ENCODE assay signal across 27 cellular contexts in genomic region chr5:151547364-151547763, GRCh38. TPM values are rescaled to one million over a fixed set of nuclear protein-coding genes. Genes with fewer than 3 reads are reported as not detected.
"Had no signal": no experiment of that assay in that cellular context is flagged by ENCODE, and none has a peak within 500 bp of the region (broad histone marks: within the 10 kb centered on the region; RNA-seq: fewer than 3 reads in every experiment).

No MANE protein-coding gene starts in this region.

- H3K9me3 Mint-ChIP-seq: activated CD8-positive, alpha-beta T cell treated with anti-CD3 and anti-CD28 coated beads for 36 hours; activated naive CD4-positive, alpha-beta T cell treated with anti-CD3 and anti-CD28 coated beads for 36 hours; activated naive CD4-positive, alpha-beta T cell treated with anti-CD3 and anti-CD28 coated beads, Interleukin-2, amount 50 U/mL, for 24 hours; activated naive CD8-positive, alpha-beta T cell treated with anti-CD3 and anti-CD28 coated beads for 36 hours; activated T-cell treated with anti-CD3 and anti-CD28 coated beads, Interleukin-2, amount 50 U/mL, for 4 hours; activated T-helper 2 cell treated with anti-CD3 and anti-CD28 coated beads, Interferon-gamma antibody, Interleukin-2, Interleukin-4, amounts not matched to agents 10 μg/mL and 5 μg/mL and 100 μg/mL, durations not matched to agents 14 hours and 24 hours and 36 hours; brain had no signal

- H3K4me1 Mint-ChIP-seq: activated CD4-positive, alpha-beta T cell treated with anti-CD3 and anti-CD28 coated beads, Interleukin-2, amount 10 ng/mL, durations not matched to agents 7 days and 5 days; activated naive CD4-positive, alpha-beta T cell treated with anti-CD3 and anti-CD28 coated beads, Interleukin-2, amount 50 U/mL, for 24 hours; activated naive CD8-positive, alpha-beta T cell treated with anti-CD3 and anti-CD28 coated beads for 36 hours; brain had no signal

- H3K36me3 Mint-ChIP-seq: activated naive CD4-positive, alpha-beta T cell treated with anti-CD3 and anti-CD28 coated beads, Interleukin-2, amount 50 U/mL, for 24 hours; activated naive CD8-positive, alpha-beta T cell treated with anti-CD3 and anti-CD28 coated beads for 36 hours; brain; WTC11 had no signal

- H3K27ac Mint-ChIP-seq: activated CD4-positive, alpha-beta T cell treated with anti-CD3 and anti-CD28 coated beads, Interleukin-2, amount 10 ng/mL, durations not matched to agents 7 days and 5 days; activated CD8-positive, alpha-beta T cell treated with anti-CD3 and anti-CD28 coated beads for 36 hours; activated naive CD4-positive, alpha-beta T cell treated with anti-CD3 and anti-CD28 coated beads for 36 hours; activated naive CD4-positive, alpha-beta T cell treated with anti-CD3 and anti-CD28 coated beads, Interleukin-2, amount 50 U/mL, for 24 hours; activated naive CD8-positive, alpha-beta T cell treated with anti-CD3 and anti-CD28 coated beads for 36 hours; activated T-helper 2 cell treated with anti-CD3 and anti-CD28 coated beads, Interferon-gamma antibody, Interleukin-2, Interleukin-4, amounts not matched to agents 10 μg/mL and 5 μg/mL and 100 μg/mL, durations not matched to agents 14 hours and 24 hours and 36 hours; brain; WTC11 had no signal

- H3K27me3 Mint-ChIP-seq: activated CD4-positive, alpha-beta T cell treated with anti-CD3 and anti-CD28 coated beads, Interleukin-2, amount 10 ng/mL, durations not matched to agents 7 days and 5 days; activated CD8-positive, alpha-beta T cell treated with anti-CD3 and anti-CD28 coated beads for 36 hours; activated naive CD8-positive, alpha-beta T cell treated with anti-CD3 and anti-CD28 coated beads for 36 hours had no signal

- DNase-seq: activated CD4-positive, alpha-beta T cell treated with anti-CD3 and anti-CD28 coated beads for 4 hours; activated CD4-positive, alpha-beta T cell treated with anti-CD3 and anti-CD28 coated beads, Interleukin-2, amount 10 ng/mL, durations not matched to agents 7 days and 5 days; activated CD4-positive, alpha-beta T cell treated with anti-CD3 and anti-CD28 coated beads, Interleukin-2, amount 50 U/mL, for 48 hours; activated CD4-positive, CD25-positive, alpha-beta regulatory T cell treated with anti-CD3 and anti-CD28 coated beads, Interleukin-2, amount 50 U/mL, for 72 hours; activated CD8-positive, alpha-beta memory T cell treated with anti-CD3 and anti-CD28 coated beads for 24 hours; activated CD8-positive, alpha-beta T cell treated with anti-CD3 and anti-CD28 coated beads for 36 hours; activated effector memory CD4-positive, alpha-beta T cell treated with anti-CD3 and anti-CD28 coated beads, Interleukin-2, amount 50 U/mL, for 16 hours; activated naive CD4-positive, alpha-beta T cell treated with anti-CD3 and anti-CD28 coated beads for 36 hours; activated naive CD8-positive, alpha-beta T cell treated with anti-CD3 and anti-CD28 coated beads for 36 hours; activated T-cell treated with anti-CD3 and anti-CD28 coated beads, Interleukin-2, amount 50 U/mL, for 4 hours; central memory CD4-positive, alpha-beta T cell; cerebellar nuclear complex; colonic mucosa; effector CD8-positive, alpha-beta T cell; esophagus squamous epithelium; foreskin melanocyte; heart right ventricle; T-helper 2 cell had no signal

- ATAC-seq: activated CD8-positive, alpha-beta T cell treated with anti-CD3 and anti-CD28 coated beads for 36 hours; activated T-cell treated with anti-CD3 and anti-CD28 coated beads, Interleukin-2, amount 50 U/mL, for 4 hours; gastroesophageal sphincter; heart right ventricle; WTC11 had no signal

- H3K4me3 Mint-ChIP-seq: activated CD4-positive, alpha-beta T cell treated with anti-CD3 and anti-CD28 coated beads, Interleukin-2, amount 10 ng/mL, durations not matched to agents 7 days and 5 days; activated CD8-positive, alpha-beta T cell treated with anti-CD3 and anti-CD28 coated beads for 36 hours; activated naive CD4-positive, alpha-beta T cell treated with anti-CD3 and anti-CD28 coated beads for 36 hours; activated naive CD4-positive, alpha-beta T cell treated with anti-CD3 and anti-CD28 coated beads, Interleukin-2, amount 50 U/mL, for 24 hours; activated naive CD8-positive, alpha-beta T cell treated with anti-CD3 and anti-CD28 coated beads for 36 hours; activated T-cell treated with anti-CD3 and anti-CD28 coated beads, Interleukin-2, amount 50 U/mL, for 4 hours; brain; WTC11 had no signal

RNA-seq across cellular contexts. Expression of gene FAT2, which starts 43.8 kb away (rescaled TPM):
- total RNA-seq: activated CD4-positive, alpha-beta T cell treated with anti-CD3 and anti-CD28 coated beads, Interleukin-2, amount 10 ng/mL, durations not matched to agents 7 days and 5 days; activated CD8-positive, alpha-beta T cell treated with anti-CD3 and anti-CD28 coated beads for 36 hours; activated naive CD4-positive, alpha-beta T cell treated with anti-CD3 and anti-CD28 coated beads for 36 hours; activated naive CD8-positive, alpha-beta T cell treated with anti-CD3 and anti-CD28 coated beads for 36 hours; activated T-cell treated with anti-CD3 and anti-CD28 coated beads, Interleukin-2, amount 50 U/mL, for 4 hours; ascending aorta; colonic mucosa; dermis microvascular lymphatic vessel endothelial cell; endothelial cell of umbilical vein; T-helper 1 cell treated with Interleukin-12 subunit alpha and Interleukin-12 subunit beta and Interleukin-4 antibody, amounts not matched to agents 30 ng/mL and 1 ng/mL, for 36 hours had no signal
